Comparison of ENCODE assay signal across 1 cellular context in the genomic region with DNA sequence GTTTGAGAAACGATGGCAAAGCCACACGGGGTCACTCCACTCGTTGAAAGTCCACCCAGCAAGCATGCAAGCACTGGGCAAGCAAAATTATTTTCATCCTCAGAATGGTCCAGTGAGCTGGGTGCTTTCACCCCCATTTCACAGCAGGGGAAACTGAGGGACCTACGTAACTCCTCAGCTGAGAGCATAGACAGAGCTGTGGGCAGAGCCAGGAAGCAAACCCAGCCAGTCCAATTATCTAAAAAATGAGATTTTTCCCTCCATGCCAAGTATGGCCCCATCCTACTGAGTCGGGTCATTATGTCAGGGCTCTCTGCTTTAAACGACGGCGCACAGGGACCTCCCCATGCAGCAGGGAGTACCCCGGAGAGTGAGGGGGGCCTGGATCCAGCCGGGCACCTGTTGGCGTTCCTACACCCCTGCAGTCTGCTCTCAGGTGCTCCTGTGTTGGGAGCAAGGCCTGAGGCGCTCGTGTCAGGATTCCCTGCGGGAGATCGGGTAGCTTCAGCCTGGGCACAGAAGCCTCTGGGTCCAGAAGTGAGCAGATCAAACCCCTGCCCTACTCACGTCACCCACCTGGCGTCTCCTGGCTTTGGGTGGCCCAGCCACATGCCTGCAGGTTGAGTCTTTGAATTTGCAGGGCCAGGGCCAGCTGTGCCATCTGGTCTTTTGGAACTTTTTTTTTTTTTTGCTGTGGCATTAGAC.
TF ChIP-seq lines count a peak whose summit lies in the region.

No MANE protein-coding gene starts in this region.

TF ChIP-seq in HepG2, 621 proteins besides CTCF, POLR2A, EP300 and RAD21 (continued from another document):
- TF ChIP-seq ZBTB25 (CRISPR knock-in tag; IDR thresholded peaks at IDR 0.05) (no peak), ZNF629 (CRISPR knock-in tag; conservative IDR thresholded peaks at IDR 0.05) (peak; percentile 94), ZNF766 (CRISPR knock-in tag; IDR thresholded peaks at IDR 0.05; ENCODE audit: borderline replicate concordance) (no peak), ZNF737 (CRISPR knock-in tag; IDR thresholded peaks at IDR 0.05; ENCODE audit: borderline replicate concordance) (no peak), ZNF577 (CRISPR knock-in tag; IDR thresholded peaks at IDR 0.05; ENCODE audit: borderline replicate concordance, low read depth) (no peak), HNRNPL (IDR thresholded peaks at IDR 0.05; ENCODE audit: low read depth, low read length) (0 out of 2 replicates have a peak, but pooled peaks have one; percentile 19), RCOR2 (CRISPR knock-in tag; IDR thresholded peaks at IDR 0.05) (no peak), CHD4 (IDR thresholded peaks at IDR 0.05; ENCODE audit: borderline replicate concordance, low read length) (peak; percentile 21; the same call in 1 of the 2 replicates), SALL1 (CRISPR knock-in tag; IDR thresholded peaks at IDR 0.05) (no peak), ZNF101 (CRISPR knock-in tag; IDR thresholded peaks at IDR 0.05; ENCODE audit: borderline replicate concordance, low read depth) (0 out of 2 replicates have a peak, but pooled peaks have one; percentile 45), ISL2 (CRISPR knock-in tag; IDR thresholded peaks at IDR 0.05) (0 out of 2 replicates have a peak, but pooled peaks have one; percentile 14), ZFP1 (CRISPR knock-in tag; IDR thresholded peaks at IDR 0.05) (no peak), ZBTB38 (CRISPR knock-in tag; IDR thresholded peaks at IDR 0.05) (peak; percentile 65; the same call in 1 of the 2 replicates), PHF21A (CRISPR knock-in tag; IDR thresholded peaks at IDR 0.05) (no peak), CHD2 (IDR thresholded peaks at IDR 0.05; ENCODE audit: low read depth, low read length) (no peak), ZNF431 (CRISPR knock-in tag; IDR thresholded peaks at IDR 0.05; ENCODE audit: borderline replicate concordance, low read depth) (no peak), ARNTL (CRISPR knock-in tag; IDR thresholded peaks at IDR 0.05) (no peak), TCF12 (IDR thresholded peaks at IDR 0.05) (no peak), TCF12 (CRISPR knock-in tag; IDR thresholded peaks at IDR 0.05) (no peak), ZNF331 (CRISPR knock-in tag; IDR thresholded peaks at IDR 0.05) (0 out of 2 replicates have a peak, but pooled peaks have one; percentile 4), PTBP1 (IDR thresholded peaks at IDR 0.05; ENCODE audit: low read depth, low read length, poor library complexity, severe bottlenecking) (no peak), MYNN (CRISPR knock-in tag; IDR thresholded peaks at IDR 0.05; ENCODE audit: low read depth) (no peak), GMEB1 (CRISPR knock-in tag; IDR thresholded peaks at IDR 0.05; ENCODE audit: borderline replicate concordance) (no peak), KDM1A (CRISPR knock-in tag; IDR thresholded peaks at IDR 0.05) (0 out of 2 replicates have a peak, but pooled peaks have one; percentile 12), ZSCAN29 (CRISPR knock-in tag; conservative IDR thresholded peaks at IDR 0.05) (no peak), PAXIP1 (CRISPR knock-in tag; conservative IDR thresholded peaks at IDR 0.05) (no peak), ZMYM3 (CRISPR knock-in tag; IDR thresholded peaks at IDR 0.05) (no peak), ZFP36L1 (CRISPR knock-in tag; IDR thresholded peaks at IDR 0.05) (no peak)
- TF ChIP-seq, protein P1, sequence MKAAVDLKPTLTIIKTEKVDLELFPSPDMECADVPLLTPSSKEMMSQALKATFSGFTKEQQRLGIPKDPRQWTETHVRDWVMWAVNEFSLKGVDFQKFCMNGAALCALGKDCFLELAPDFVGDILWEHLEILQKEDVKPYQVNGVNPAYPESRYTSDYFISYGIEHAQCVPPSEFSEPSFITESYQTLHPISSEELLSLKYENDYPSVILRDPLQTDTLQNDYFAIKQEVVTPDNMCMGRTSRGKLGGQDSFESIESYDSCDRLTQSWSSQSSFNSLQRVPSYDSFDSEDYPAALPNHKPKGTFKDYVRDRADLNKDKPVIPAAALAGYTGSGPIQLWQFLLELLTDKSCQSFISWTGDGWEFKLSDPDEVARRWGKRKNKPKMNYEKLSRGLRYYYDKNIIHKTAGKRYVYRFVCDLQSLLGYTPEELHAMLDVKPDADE (CRISPR knock-in tag; IDR thresholded peaks at IDR 0.05) = no peak
- TF ChIP-seq, protein P2, sequence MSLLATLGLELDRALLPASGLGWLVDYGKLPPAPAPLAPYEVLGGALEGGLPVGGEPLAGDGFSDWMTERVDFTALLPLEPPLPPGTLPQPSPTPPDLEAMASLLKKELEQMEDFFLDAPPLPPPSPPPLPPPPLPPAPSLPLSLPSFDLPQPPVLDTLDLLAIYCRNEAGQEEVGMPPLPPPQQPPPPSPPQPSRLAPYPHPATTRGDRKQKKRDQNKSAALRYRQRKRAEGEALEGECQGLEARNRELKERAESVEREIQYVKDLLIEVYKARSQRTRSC (CRISPR knock-in tag; IDR thresholded peaks at IDR 0.05; ENCODE audit: low read depth) = no peak
- TF ChIP-seq, protein P3, sequence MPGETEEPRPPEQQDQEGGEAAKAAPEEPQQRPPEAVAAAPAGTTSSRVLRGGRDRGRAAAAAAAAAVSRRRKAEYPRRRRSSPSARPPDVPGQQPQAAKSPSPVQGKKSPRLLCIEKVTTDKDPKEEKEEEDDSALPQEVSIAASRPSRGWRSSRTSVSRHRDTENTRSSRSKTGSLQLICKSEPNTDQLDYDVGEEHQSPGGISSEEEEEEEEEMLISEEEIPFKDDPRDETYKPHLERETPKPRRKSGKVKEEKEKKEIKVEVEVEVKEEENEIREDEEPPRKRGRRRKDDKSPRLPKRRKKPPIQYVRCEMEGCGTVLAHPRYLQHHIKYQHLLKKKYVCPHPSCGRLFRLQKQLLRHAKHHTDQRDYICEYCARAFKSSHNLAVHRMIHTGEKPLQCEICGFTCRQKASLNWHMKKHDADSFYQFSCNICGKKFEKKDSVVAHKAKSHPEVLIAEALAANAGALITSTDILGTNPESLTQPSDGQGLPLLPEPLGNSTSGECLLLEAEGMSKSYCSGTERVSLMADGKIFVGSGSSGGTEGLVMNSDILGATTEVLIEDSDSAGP (CRISPR knock-in tag; IDR thresholded peaks at IDR 0.05; ENCODE audit: borderline replicate concordance) = no peak
- TF ChIP-seq, protein P4, sequence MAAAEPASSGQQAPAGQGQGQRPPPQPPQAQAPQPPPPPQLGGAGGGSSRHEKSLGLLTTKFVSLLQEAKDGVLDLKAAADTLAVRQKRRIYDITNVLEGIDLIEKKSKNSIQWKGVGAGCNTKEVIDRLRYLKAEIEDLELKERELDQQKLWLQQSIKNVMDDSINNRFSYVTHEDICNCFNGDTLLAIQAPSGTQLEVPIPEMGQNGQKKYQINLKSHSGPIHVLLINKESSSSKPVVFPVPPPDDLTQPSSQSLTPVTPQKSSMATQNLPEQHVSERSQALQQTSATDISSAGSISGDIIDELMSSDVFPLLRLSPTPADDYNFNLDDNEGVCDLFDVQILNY (CRISPR knock-in tag; conservative IDR thresholded peaks at IDR 0.05) = 0 out of 2 replicates have a peak, but pooled peaks have one; percentile 32
- TF ChIP-seq, protein P5, sequence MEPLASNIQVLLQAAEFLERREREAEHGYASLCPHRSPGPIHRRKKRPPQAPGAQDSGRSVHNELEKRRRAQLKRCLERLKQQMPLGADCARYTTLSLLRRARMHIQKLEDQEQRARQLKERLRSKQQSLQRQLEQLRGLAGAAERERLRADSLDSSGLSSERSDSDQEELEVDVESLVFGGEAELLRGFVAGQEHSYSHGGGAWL (CRISPR knock-in tag; IDR thresholded peaks at IDR 0.05) = no peak
TF ChIP-seq in HepG2: peak in this region for 10.
